11 cellular contexts compared by ENCODE assay signal in the genomic region with DNA sequence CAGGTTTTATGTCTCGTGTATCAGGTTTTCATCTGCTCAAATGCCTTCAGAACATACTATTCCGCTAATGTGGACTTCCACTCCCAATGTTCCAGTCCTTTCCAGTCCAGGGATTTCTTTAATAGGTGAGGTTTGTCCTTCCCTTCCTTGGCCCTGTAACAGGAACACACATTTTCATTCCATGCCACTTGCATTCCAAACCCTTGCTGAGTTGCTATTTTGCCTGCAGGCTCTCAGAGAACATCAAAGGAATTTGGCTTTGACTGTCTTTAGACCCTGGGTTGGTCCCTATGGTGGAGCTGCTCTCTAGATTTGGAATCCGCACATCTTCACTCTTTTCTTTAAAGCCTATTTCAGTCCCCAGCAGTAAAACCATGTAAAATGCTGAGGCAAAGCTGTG. TPM values are rescaled to one million over a fixed set of nuclear protein-coding genes. Genes with fewer than 3 reads are reported as not detected.
A peak's percentile ranks its signal among the peaks of the same experiment; 100 is the strongest.
DNase-seq lines count a peak whose midpoint lies in the region; ATAC-seq lines count a peak whose summit lies in the region.
"Had no signal": no experiment of that assay in that cellular context is flagged by ENCODE, and none has a peak within 500 bp of the region (broad histone marks: within the 10 kb centered on the region; RNA-seq: fewer than 3 reads in every experiment).

No MANE protein-coding gene starts in this region.

- DNase-seq in ACHN (peak; percentile 32), kidney glomerular epithelial cell (lab: John Stamatoyannopoulos, UW) (no peak), HCEC 1CT (no peak)
- DNase-seq: gastrocnemius medialis had no signal

- in situ Hi-C loops in ACHN (cut with HindIII; ENCODE audit: low pct_ligation_motif_present, low pct_unique_long_range_greater_than_20kb, low sequenced_read_pairs): no loop called here

- intact Hi-C loops in dendritic cell treated with granulocyte-macrophage colony-stimulating factor and Interleukin-4, amounts not matched to agents 40 ng/mL and 50 ng/mL, for 4 days (cut with micrococcal nuclease): loop anchor here (5.0 kb wide), 2 partner anchors 37 to 212 kb away; no protein-coding TSS in a partner anchor

- H3K4me3 Mint-ChIP-seq in dendritic cell treated with granulocyte-macrophage colony-stimulating factor and Interleukin-4, amounts not matched to agents 40 ng/mL and 50 ng/mL, for 4 days: peak overlapping the region; percentile 83

- H3K4me3 ChIP-seq in HUES48 (ENCODE audit: low read depth, low read length): peak overlapping the region; percentile 84
- H3K4me3 ChIP-seq in mesodermal cell (ENCODE audit: extremely low read depth, insufficient read depth, low read length, poor library complexity, severe bottlenecking): peak overlapping the region; percentile 19

- H3K9ac ChIP-seq in HUES48 (ENCODE audit: low read depth, low read length): peak overlapping the region; percentile 46
- H3K9ac ChIP-seq: parathyroid adenoma had no signal

- H3K4me1 ChIP-seq in HUES48 (ENCODE audit: control insufficient read depth, insufficient read depth, low read length) (peaks cover 10% of the 10 kb centered on the region), mesodermal cell (ENCODE audit: control insufficient read depth, insufficient read depth, low read length, poor library complexity, severe bottlenecking) (peaks cover 18% of the 10 kb centered on the region)
- H3K4me1 ChIP-seq: gastrocnemius medialis, parathyroid adenoma had no signal

- peaks cover 77% of the 10 kb centered on the region for H3K4me1 Mint-ChIP-seq in dendritic cell treated with granulocyte-macrophage colony-stimulating factor and Interleukin-4, amounts not matched to agents 40 ng/mL and 50 ng/mL, for 4 days (ENCODE audit: low read depth)

- peak overlapping the region; percentile 83 for H3K27ac Mint-ChIP-seq in dendritic cell treated with granulocyte-macrophage colony-stimulating factor and Interleukin-4, amounts not matched to agents 40 ng/mL and 50 ng/mL, for 4 days

- peak overlapping the region; percentile 66 for H3K27ac ChIP-seq in HUES48 (ENCODE audit: low read depth, low read length)
- peak overlapping the region; percentile 30 for H3K27ac ChIP-seq in mesodermal cell (ENCODE audit: low read depth, low read length, severe bottlenecking)
- H3K27ac ChIP-seq: gastrocnemius medialis, parathyroid adenoma, VCaP had no signal

- H3K9me3 ChIP-seq in HUES48 (ENCODE audit: control insufficient read depth, insufficient read depth, low read length): no peaks in the 10 kb centered on the region
- H3K9me3 ChIP-seq in mesodermal cell (ENCODE audit: control insufficient read depth, low read length): no peaks in the 10 kb centered on the region
- H3K9me3 ChIP-seq: gastrocnemius medialis had no signal

- WGBS in mesodermal cell (ENCODE audit: insufficient coverage in 2 of 2), 2 experiments: 37 to 50% methylated on average over 1 to 2 of the region's 3 CpGs

- no peak for ATAC-seq in HG03354 (IDR thresholded peaks at IDR 0.05; ENCODE audit: poor library complexity, severe bottlenecking, unreplicated experiment)
- ATAC-seq in HG03342 (IDR thresholded peaks at IDR 0.05; ENCODE audit: unreplicated experiment): no peak
- ATAC-seq: gastrocnemius medialis had no signal

- peaks cover 43% of the 10 kb centered on the region for H3K27me3 ChIP-seq in HUES48 (ENCODE audit: control insufficient read depth, insufficient read depth, low read length)

- H3K36me3 ChIP-seq in HUES48 (ENCODE audit: control insufficient read depth, insufficient read depth, low read length) (no peaks in the 10 kb centered on the region), mesodermal cell (ENCODE audit: control insufficient read depth, insufficient read depth, low read length) (no peaks in the 10 kb centered on the region)
- H3K36me3 ChIP-seq: gastrocnemius medialis had no signal

- peaks cover 5% of the 10 kb centered on the region for H3K27me3 Mint-ChIP-seq in dendritic cell treated with granulocyte-macrophage colony-stimulating factor and Interleukin-4, amounts not matched to agents 40 ng/mL and 50 ng/mL, for 4 days

- no peaks in the 10 kb centered on the region for H3K36me3 Mint-ChIP-seq in dendritic cell treated with granulocyte-macrophage colony-stimulating factor and Interleukin-4, amounts not matched to agents 40 ng/mL and 50 ng/mL, for 4 days (ENCODE audit: low read depth)

- no peaks in the 10 kb centered on the region for H3K9me3 Mint-ChIP-seq in dendritic cell treated with granulocyte-macrophage colony-stimulating factor and Interleukin-4, amounts not matched to agents 40 ng/mL and 50 ng/mL, for 4 days

RNA-seq across cellular contexts. Expression of a gene that starts 12.3 kb away (rescaled TPM):
- polyA plus RNA-seq in mesodermal cell (2013, experiment 1 of 2): 77.3 TPM
- 98.1 TPM for polyA plus RNA-seq in mesodermal cell (2013, experiment 2 of 2)
